Comparison of ENCODE assay signal across 20 cellular contexts in the genomic region with DNA sequence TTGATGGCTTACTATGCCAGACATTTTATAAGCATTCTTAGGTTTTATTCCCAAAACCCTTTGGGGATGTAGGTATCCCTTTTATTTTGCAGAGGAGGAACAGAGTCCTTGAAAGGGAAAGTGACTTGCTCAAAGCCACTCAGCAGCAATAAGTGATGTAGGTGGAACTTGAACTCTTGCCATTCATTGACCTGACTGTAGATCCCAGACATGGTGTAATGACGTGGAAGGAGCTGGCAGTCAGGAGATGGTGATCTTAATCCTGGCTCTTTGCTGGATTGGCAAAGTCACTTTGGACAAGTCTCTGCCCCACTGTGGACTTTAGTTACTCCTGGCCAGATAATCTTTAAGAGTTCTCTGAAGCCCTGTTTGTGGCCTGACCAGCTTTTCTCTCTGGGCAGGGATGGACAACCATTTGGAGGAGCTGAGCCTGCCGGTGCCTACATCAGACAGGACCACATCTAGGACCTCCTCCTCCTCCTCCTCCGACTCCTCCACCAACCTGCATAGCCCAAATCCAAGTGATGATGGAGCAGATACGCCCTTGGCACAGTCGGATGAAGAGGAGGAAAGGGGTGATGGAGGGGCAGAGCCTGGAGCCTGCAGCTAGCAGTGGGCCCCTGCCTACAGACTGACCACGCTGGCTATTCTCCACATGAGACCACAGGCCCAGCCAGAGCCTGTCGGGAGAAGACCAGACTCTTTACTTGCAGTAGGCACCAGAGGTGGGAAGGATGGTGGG. TPM values are rescaled to one million over a fixed set of nuclear protein-coding genes. Genes with fewer than 3 reads are reported as not detected.
DNase-seq lines count a peak whose midpoint lies in the region; ATAC-seq and TF ChIP-seq lines count a peak whose summit lies in the region.
"Had no signal": no experiment of that assay in that cellular context is flagged by ENCODE, and none has a peak within 500 bp of the region (broad histone marks: within the 10 kb centered on the region; RNA-seq: fewer than 3 reads in every experiment).

No MANE protein-coding gene starts in this region.

- H2AFZ ChIP-seq in osteoblast (ENCODE audit: low read length), result no peak overlapping the region

- ATAC-seq in upper lobe of right lung (no peak), HG03565 (IDR thresholded peaks at IDR 0.05; ENCODE audit: unreplicated experiment) (no peak)
- ATAC-seq: HepG2 had no signal

- H3K9me3 Mint-ChIP-seq in MCF 10A (ENCODE audit: unreplicated experiment), result no peaks in the 10 kb centered on the region
- H3K9me3 Mint-ChIP-seq: HFFc6 had no signal

- DNase-seq in MCF 10A (ENCODE audit: unreplicated experiment) (no peak), breast epithelium (ENCODE audit: low spot score in 2 of 2) (no peak), osteoblast (ENCODE audit: insufficient read length, low spot score, missing footprints) (peak; percentile 32), substantia nigra (lab: John Stamatoyannopoulos, UW) (peak in 1 of 49 donors; percentile 9), upper lobe of right lung (no peak)
- no peak for DNase-seq in effector CD4-positive, alpha-beta T cell
- DNase-seq: 8988T, EL, GOT3, HFFc6, MM.1S, NCI-H187 treated with DMSO at 0.1 percent for 48 hours, NCI-H2171 treated with DMSO at 0.1 percent for 48 hours, NCI-H774 had no signal

- CTCF ChIA-PET in MCF 10A (lab: Yijun Ruan, JAX), result interaction anchor here (0.5 to 1.0 kb wide), 6 partner anchors 26 to 362 kb away, joined by 3 to 6 read pairs (median 3); a partner anchor contains a TSS

- H3K36me3 Mint-ChIP-seq in MCF 10A (ENCODE audit: insufficient read depth, unreplicated experiment), result no peaks in the 10 kb centered on the region

- H3K36me3 ChIP-seq in breast epithelium (no peaks in the 10 kb centered on the region), osteoblast (ENCODE audit: insufficient read depth, low read length) (no peaks in the 10 kb centered on the region), upper lobe of right lung (peaks cover 33% of the 10 kb centered on the region)

- BruUV-seq in MCF 10A (replicated peaks; lab: Mats Ljungman, UMichigan), result TSS peak; percentile 38

- H4K20me1 ChIP-seq in osteoblast (ENCODE audit: insufficient read depth, low read length), result peaks cover 5% of the 10 kb centered on the region

- H3K4me3 ChIP-seq in breast epithelium (no peak overlapping the region), osteoblast (ENCODE audit: insufficient read depth, low read length) (no peak overlapping the region), upper lobe of right lung (no peak overlapping the region)
- H3K4me3 ChIP-seq: BLaER1 treated with 17β-estradiol and CSF1 and Interleukin-3, amounts not matched to agents 10 nM and 100 nM had no signal

- TF ChIP-seq CTCF in MCF 10A (IDR thresholded peaks at IDR 0.05; ENCODE audit: unreplicated experiment), result no peak
- no peak for TF ChIP-seq CTCF in breast epithelium (IDR thresholded peaks at IDR 0.05)
- TF ChIP-seq CTCF in osteoblast (IDR thresholded peaks at IDR 0.05; ENCODE audit: extremely low read depth, low read depth, low read length), result no peak
- TF ChIP-seq CTCF in upper lobe of right lung (IDR thresholded peaks at IDR 0.05), result no peak

- no peaks in the 10 kb centered on the region for H3K4me1 Mint-ChIP-seq in MCF 10A (ENCODE audit: insufficient read depth, unreplicated experiment)

- H3K9me3 ChIP-seq in breast epithelium (no peaks in the 10 kb centered on the region), osteoblast (ENCODE audit: low read depth, low read length) (no peaks in the 10 kb centered on the region), upper lobe of right lung (no peaks in the 10 kb centered on the region)

- H3K27me3 ChIP-seq in breast epithelium, result no peaks in the 10 kb centered on the region
- no peaks in the 10 kb centered on the region for H3K27me3 ChIP-seq in osteoblast (ENCODE audit: insufficient read depth, low read length)
- H3K27me3 ChIP-seq in upper lobe of right lung, result no peaks in the 10 kb centered on the region

- POLR2A ChIA-PET in MCF 10A (lab: Yijun Ruan, JAX), result interaction anchor here (0.6 kb wide), 1 partner anchor 420 kb away, joined by 3 read pairs; no protein-coding TSS in a partner anchor

- peaks cover 3% of the 10 kb centered on the region for H3K79me2 ChIP-seq in osteoblast (ENCODE audit: insufficient read depth, low read length)

- no peaks in the 10 kb centered on the region for H3K4me1 ChIP-seq in breast epithelium
- H3K4me1 ChIP-seq in osteoblast (ENCODE audit: insufficient read depth, low read length), result peaks cover 12% of the 10 kb centered on the region
- H3K4me1 ChIP-seq in upper lobe of right lung, result peaks cover 18% of the 10 kb centered on the region

- intact Hi-C loops in MCF 10A (cut with micrococcal nuclease) (no loop called here), breast epithelium (cut with DNase I; ENCODE audit: low total_unique reads) (no loop called here), upper lobe of right lung (cut with DNase I) (loop anchor here (5.0 kb wide), 1 partner anchor 32 kb away; a partner anchor contains a TSS)

- H3K4me3 Mint-ChIP-seq in MCF 10A (ENCODE audit: unreplicated experiment), result no peak overlapping the region
- H3K4me3 Mint-ChIP-seq: HFFc6 had no signal

- H3K27ac Mint-ChIP-seq in MCF 10A (ENCODE audit: low read depth, unreplicated experiment), result no peak overlapping the region
- H3K27ac Mint-ChIP-seq: HFFc6 had no signal

- no peak overlapping the region for H3K4me2 ChIP-seq in osteoblast (ENCODE audit: insufficient read depth, low read length)
- H3K4me2 ChIP-seq: KMS-11 had no signal

- no peaks in the 10 kb centered on the region for H3K27me3 Mint-ChIP-seq in MCF 10A (ENCODE audit: insufficient read depth, unreplicated experiment)

- TF ChIP-seq POLR2A in breast epithelium (IDR thresholded peaks at IDR 0.05), result no peak

- H3K27ac ChIP-seq in breast epithelium, result no peak overlapping the region
- peak overlapping the region; percentile 76 for H3K27ac ChIP-seq in cingulate gyrus (ENCODE audit: low read depth, low read length)
- no peak overlapping the region for H3K27ac ChIP-seq in osteoblast (ENCODE audit: low read depth, low read length)
- H3K27ac ChIP-seq in substantia nigra (ENCODE audit: low read depth, low read length, poor library complexity, severe bottlenecking), result peak overlapping the region; percentile 100
- no peak overlapping the region for H3K27ac ChIP-seq in upper lobe of right lung
- H3K27ac ChIP-seq: BLaER1 treated with 17β-estradiol and CSF1 and Interleukin-3, amounts not matched to agents 10 nM and 100 nM; KMS-11 had no signal

RNA-seq across cellular contexts. Expression of a gene that starts 1.6 kb away (rescaled TPM):
- total RNA-seq in MCF 10A (2022) (9.1 and 13.0 TPM in 2 replicates), breast epithelium (10 to 100 TPM; 32.2 to 49.2 (median 44.5) TPM), osteoblast (8.7 and 13.0 TPM in 2 replicates), upper lobe of right lung (66.2 TPM)

RNA-seq across cellular contexts. Expression of a gene that starts 6.2 kb away (rescaled TPM):
- total RNA-seq in MCF 10A (2022) (79.4 and 84.3 TPM in 2 replicates), breast epithelium (100 to 1,000 TPM in 1 of 3 donors, 10 to 100 TPM in 2; 74.1 to 103 (median 76.7) TPM), osteoblast (52.8 and 56.6 TPM in 2 replicates), upper lobe of right lung (66.3 TPM)

RNA-seq across cellular contexts. Expression of a gene that starts 31.6 kb away (rescaled TPM):
- total RNA-seq in MCF 10A (2022) (not detected in 2 replicates), breast epithelium (1 to 10 TPM in 1 of 3 donors, not detected in 2; 1.3 TPM), osteoblast (not detected in 2 replicates), upper lobe of right lung (not detected)
- total RNA-seq: HepG2, HFFc6, NCI-H460 had no signal

RNA-seq across cellular contexts. Expression of a gene that starts 46.7 kb away (rescaled TPM):
- total RNA-seq in MCF 10A (2022) (19.1 and 28.2 TPM in 2 replicates), breast epithelium (10 to 100 TPM; 30.8 to 56.3 (median 47.3) TPM), osteoblast (26.5 and 31.8 TPM in 2 replicates), upper lobe of right lung (46.5 TPM)

RNA-seq across cellular contexts. Expression of a gene that starts 59.9 kb away (rescaled TPM):
- total RNA-seq in MCF 10A (2022) (not detected in 2 replicates), breast epithelium (100 to 1,000 TPM in 1 of 3 donors, 10 to 100 TPM in 1, not detected in 1; 43.9 to 106 TPM), osteoblast (not detected in 2 replicates), upper lobe of right lung (113 TPM)
- total RNA-seq: HepG2, NCI-H460 had no signal

Comparison
In these comparisons a context has a peak if more than half of its experiments do, and no peak if none do; other contexts are left out.
1. H3K27ac ChIP-seq: peak in cingulate gyrus (single experiment) and substantia nigra (single experiment); none in breast epithelium (0 of 2), osteoblast (single experiment) and upper lobe of right lung (single experiment).